Comparison of ENCODE assay signal across 8 cellular contexts in genomic region chr1:178541396-178541795, GRCh38. TPM values are rescaled to one million over a fixed set of nuclear protein-coding genes. Genes with fewer than 3 reads are reported as not detected.
DNase-seq lines count a peak whose midpoint lies in the region; ATAC-seq and TF ChIP-seq lines count a peak whose summit lies in the region.

No MANE protein-coding gene starts in this region.

- CTCF ChIA-PET in activated naive CD4-positive, alpha-beta T cell treated with anti-CD3 and anti-CD28 coated beads, Interleukin-2, amount 10 ng/mL, durations not matched to agents 7 days and 5 days (lab: Charles Lee), result interaction anchor here (1.1 to 4.8 kb wide), 7 partner anchors 8 to 462 kb away, joined by 3 to 23 read pairs (median 10); no protein-coding TSS in a partner anchor

- H3K4me1 ChIP-seq in mesenchymal stem cell (ENCODE audit: control insufficient read depth, insufficient read depth, low read depth, low read length), result peaks cover 42% of the 10 kb centered on the region
- H3K4me1 ChIP-seq in transverse colon, result peaks cover 15 to 47% (median 27%) of the 10 kb centered on the region in 4 donors

- no peak for ATAC-seq in activated naive CD8-positive, alpha-beta T cell treated with anti-CD3 and anti-CD28 coated beads, Interleukin-2, amount 10 ng/mL, durations not matched to agents 7 days and 5 days (ENCODE audit: low read depth)
- no peak for ATAC-seq in GM19463 (IDR thresholded peaks at IDR 0.05; ENCODE audit: unreplicated experiment)

- intact Hi-C loops in transverse colon (cut with DNase I; ENCODE audit: low total_unique reads), result no loop called here

- peak overlapping the region in 1 of 2 experiments; percentile 82 for H2BK12ac ChIP-seq in mesenchymal stem cell (ENCODE audit: low read length in 2 of 2)

- DNase-seq in activated naive CD4-positive, alpha-beta T cell treated with anti-CD3 and anti-CD28 coated beads, Interleukin-2, amount 10 ng/mL, durations not matched to agents 7 days and 5 days, result no peak
- DNase-seq in activated naive CD4-positive, alpha-beta T cell treated with anti-CD3 and anti-CD28 coated beads, Interleukin-2, amount 50 U/mL, for 16 hours, result no peak
- DNase-seq in activated naive CD8-positive, alpha-beta T cell treated with anti-CD3 and anti-CD28 coated beads, Interleukin-2, amount 10 ng/mL, durations not matched to agents 7 days and 5 days, result no peak
- no peak for DNase-seq in mesenchymal stem cell
- DNase-seq in transverse colon, result no peak
- no peak for DNase-seq in HPDE6-E6E7 (ENCODE audit: extremely low spot score)
- no peak for DNase-seq in NCI-H748 treated with DMSO at 0.1 percent for 48 hours (lab: John Stamatoyannopoulos, UW)

- no peak overlapping the region for H3K4me2 ChIP-seq in mesenchymal stem cell (ENCODE audit: low read length, poor library complexity, severe bottlenecking)

- 89% methylated on average over 1 of the region's 4 CpGs for WGBS in mesenchymal stem cell
- 83 to 100% methylated on average over 1 to 4 of the region's 4 CpGs for WGBS in transverse colon (ENCODE audit: low coverage in 1 of 2), 2 donors

- peak overlapping the region; percentile 66 for H2AK5ac ChIP-seq in mesenchymal stem cell (ENCODE audit: low read length, severe bottlenecking)

- no peaks in the 10 kb centered on the region for H3K36me3 Mint-ChIP-seq in activated naive CD4-positive, alpha-beta T cell treated with anti-CD3 and anti-CD28 coated beads, Interleukin-2, amount 10 ng/mL, durations not matched to agents 7 days and 5 days
- H3K36me3 Mint-ChIP-seq in activated naive CD8-positive, alpha-beta T cell treated with anti-CD3 and anti-CD28 coated beads, Interleukin-2, amount 10 ng/mL, durations not matched to agents 7 days and 5 days, result no peaks in the 10 kb centered on the region

- peak overlapping the region; percentile 83 for H4K8ac ChIP-seq in mesenchymal stem cell (ENCODE audit: low read length)

- peaks cover 5 to 13% of the 10 kb centered on the region in 2 experiments for H3K36me3 ChIP-seq in mesenchymal stem cell (ENCODE audit: control insufficient read depth in 1 of 2, insufficient read depth in 2 of 2, low read depth in 1 of 2, low read length in 2 of 2)
- H3K36me3 ChIP-seq in transverse colon, result no peaks in the 10 kb centered on the region

- H3K14ac ChIP-seq in mesenchymal stem cell (ENCODE audit: low read length in 2 of 2), result no peak overlapping the region

- H3K27me3 Mint-ChIP-seq in activated naive CD4-positive, alpha-beta T cell treated with anti-CD3 and anti-CD28 coated beads, Interleukin-2, amount 10 ng/mL, durations not matched to agents 7 days and 5 days, result no peaks in the 10 kb centered on the region
- H3K27me3 Mint-ChIP-seq in activated naive CD8-positive, alpha-beta T cell treated with anti-CD3 and anti-CD28 coated beads, Interleukin-2, amount 10 ng/mL, durations not matched to agents 7 days and 5 days, result no peaks in the 10 kb centered on the region

- H4K91ac ChIP-seq in mesenchymal stem cell (ENCODE audit: low read length), result peak overlapping the region; percentile 75

- peaks cover 11% of the 10 kb centered on the region for H3K79me1 ChIP-seq in mesenchymal stem cell (replicated peaks; ENCODE audit: low read length, poor library complexity, severe bottlenecking)

- POLR2A ChIA-PET in activated naive CD8-positive, alpha-beta T cell treated with anti-CD3 and anti-CD28 coated beads, Interleukin-2, amount 10 ng/mL, durations not matched to agents 7 days and 5 days (lab: Charles Lee), result no interaction called here

- no peak overlapping the region for H3K4ac ChIP-seq in mesenchymal stem cell (ENCODE audit: low read depth in 1 of 2, low read length in 2 of 2)

- H3K23ac ChIP-seq in mesenchymal stem cell (ENCODE audit: low read length in 2 of 2), result peak overlapping the region in 1 of 2 experiments; percentile 66

- H2BK5ac ChIP-seq in mesenchymal stem cell (ENCODE audit: low read depth, low read length, poor library complexity, severe bottlenecking), result no peak overlapping the region

- no peaks in the 10 kb centered on the region for H3K9me3 Mint-ChIP-seq in activated naive CD4-positive, alpha-beta T cell treated with anti-CD3 and anti-CD28 coated beads, Interleukin-2, amount 10 ng/mL, durations not matched to agents 7 days and 5 days
- H3K9me3 Mint-ChIP-seq in activated naive CD8-positive, alpha-beta T cell treated with anti-CD3 and anti-CD28 coated beads, Interleukin-2, amount 10 ng/mL, durations not matched to agents 7 days and 5 days, result no peaks in the 10 kb centered on the region

- no peak for TF ChIP-seq EP300 in transverse colon (IDR thresholded peaks at IDR 0.05; ENCODE audit: low read depth)

- H3K4me3 Mint-ChIP-seq in activated naive CD4-positive, alpha-beta T cell treated with anti-CD3 and anti-CD28 coated beads, Interleukin-2, amount 10 ng/mL, durations not matched to agents 7 days and 5 days, result peak overlapping the region; percentile 86
- peak overlapping the region; percentile 90 for H3K4me3 Mint-ChIP-seq in activated naive CD8-positive, alpha-beta T cell treated with anti-CD3 and anti-CD28 coated beads, Interleukin-2, amount 10 ng/mL, durations not matched to agents 7 days and 5 days

- no peak overlapping the region for H2AFZ ChIP-seq in mesenchymal stem cell (ENCODE audit: low read depth, low read length)

- peak overlapping the region; percentile 85 for H3K9ac ChIP-seq in mesenchymal stem cell (ENCODE audit: low read length)

- no peaks in the 10 kb centered on the region for H3K27me3 ChIP-seq in mesenchymal stem cell (ENCODE audit: control insufficient read depth in 1 of 2, insufficient read depth in 1 of 2, low read length in 2 of 2)
- no peaks in the 10 kb centered on the region for H3K27me3 ChIP-seq in transverse colon

- TF ChIP-seq POLR2A in transverse colon (IDR thresholded peaks at IDR 0.05), result no peak

- H3K18ac ChIP-seq in mesenchymal stem cell (ENCODE audit: low read depth in 1 of 2, low read length in 2 of 2), result peak overlapping the region; percentile 41 to 71

- peaks cover 9% of the 10 kb centered on the region for H3K4me1 Mint-ChIP-seq in activated naive CD4-positive, alpha-beta T cell treated with anti-CD3 and anti-CD28 coated beads, Interleukin-2, amount 10 ng/mL, durations not matched to agents 7 days and 5 days
- H3K4me1 Mint-ChIP-seq in activated naive CD8-positive, alpha-beta T cell treated with anti-CD3 and anti-CD28 coated beads, Interleukin-2, amount 10 ng/mL, durations not matched to agents 7 days and 5 days, result peaks cover 5% of the 10 kb centered on the region

- H3K4me3 ChIP-seq in mesenchymal stem cell (ENCODE audit: insufficient read depth in 1 of 2, low read depth in 1 of 2, low read length in 2 of 2), result peak overlapping the region in 1 of 2 experiments; percentile 88
- H3K4me3 ChIP-seq in transverse colon, result peak overlapping the region in 2 of 4 donors; percentile 65 to 77

- H3K27ac ChIP-seq in mesenchymal stem cell (ENCODE audit: low read length, poor library complexity, severe bottlenecking) (no peak overlapping the region), transverse colon (peak overlapping the region; percentile 89 to 96 (median 92))

- H3K9me3 ChIP-seq in mesenchymal stem cell (ENCODE audit: control insufficient read depth, low read length) (no peaks in the 10 kb centered on the region), transverse colon (no peaks in the 10 kb centered on the region)

- peak overlapping the region; percentile 44 for H2BK15ac ChIP-seq in mesenchymal stem cell (ENCODE audit: low read depth, poor library complexity, severe bottlenecking)

- H3K27ac Mint-ChIP-seq in activated naive CD4-positive, alpha-beta T cell treated with anti-CD3 and anti-CD28 coated beads, Interleukin-2, amount 10 ng/mL, durations not matched to agents 7 days and 5 days, result no peak overlapping the region
- peak overlapping the region; percentile 87 for H3K27ac Mint-ChIP-seq in activated naive CD8-positive, alpha-beta T cell treated with anti-CD3 and anti-CD28 coated beads, Interleukin-2, amount 10 ng/mL, durations not matched to agents 7 days and 5 days

- in situ Hi-C loops in transverse colon (cut with MboI; ENCODE audit: low pct_ligation_motif_present in 1 of 4, low pct_unique_long_range_greater_than_20kb in 1 of 4, low sequenced_read_pairs in 3 of 4), result loop anchor here (10.0 to 25.0 kb wide), 4 partner anchors 193 to 821 kb away; partner anchors contain the start of gene AXDND1 (in 3 of the 4)

- no peak for TF ChIP-seq CTCF in transverse colon (IDR thresholded peaks at IDR 0.05)

- H2BK120ac ChIP-seq in mesenchymal stem cell (ENCODE audit: low read depth, low read length), result no peak overlapping the region

RNA-seq across cellular contexts. Expression of gene TEX35, which starts 28.5 kb away (rescaled TPM):
- not detected for total RNA-seq in activated naive CD8-positive, alpha-beta T cell treated with anti-CD3 and anti-CD28 coated beads, Interleukin-2, amount 10 ng/mL, durations not matched to agents 7 days and 5 days
- polyA plus RNA-seq in mesenchymal stem cell (2013, experiment 1 of 2), result not detected
- polyA plus RNA-seq in mesenchymal stem cell (2013, experiment 2 of 2), result not detected
- total RNA-seq in transverse colon, result not detected

RNA-seq across cellular contexts. Expression of gene CLEC20A, which starts 44.6 kb away (rescaled TPM):
- not detected for total RNA-seq in activated naive CD8-positive, alpha-beta T cell treated with anti-CD3 and anti-CD28 coated beads, Interleukin-2, amount 10 ng/mL, durations not matched to agents 7 days and 5 days
- polyA plus RNA-seq in mesenchymal stem cell (2013, experiment 1 of 2), result not detected
- polyA plus RNA-seq in mesenchymal stem cell (2013, experiment 2 of 2), result not detected
- total RNA-seq in transverse colon, result not detected
